ENCODE assay signal across 1 cellular context in the genomic region with DNA sequence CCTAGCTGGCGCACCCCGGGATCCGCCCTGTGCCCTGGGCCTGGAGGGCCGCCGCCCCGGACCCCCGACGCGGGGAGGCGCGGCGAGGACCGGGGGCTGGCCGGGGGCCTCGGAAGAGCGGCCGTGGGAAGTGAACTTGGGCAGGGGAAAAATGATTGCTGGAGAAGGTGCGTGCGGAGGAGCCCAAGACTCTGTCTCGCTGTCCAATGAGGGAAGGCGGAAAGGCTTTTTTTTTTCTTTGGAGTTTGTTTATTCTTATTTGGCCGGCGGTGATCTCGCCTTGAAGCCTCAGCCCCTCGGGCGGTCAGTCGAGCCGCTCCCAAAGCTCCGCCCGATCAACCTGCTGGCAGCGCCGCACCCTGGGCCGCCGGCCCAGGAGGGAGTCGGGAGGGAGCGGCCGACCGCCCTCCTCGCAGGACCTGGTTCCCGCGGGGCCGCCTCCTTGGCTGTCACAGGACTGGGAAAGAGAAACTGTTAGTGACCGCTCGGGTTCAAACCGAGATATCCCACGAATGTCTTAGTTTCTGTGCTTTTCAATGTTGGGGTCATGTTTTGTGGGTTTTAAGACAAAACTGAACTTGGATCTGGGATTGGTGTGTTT.
TF ChIP-seq lines count a peak whose summit lies in the region.

No MANE protein-coding gene starts in this region.

TF ChIP-seq in HepG2, 621 proteins besides CTCF, POLR2A, EP300 and RAD21 (continued from another document):
- TF ChIP-seq, protein P1, sequence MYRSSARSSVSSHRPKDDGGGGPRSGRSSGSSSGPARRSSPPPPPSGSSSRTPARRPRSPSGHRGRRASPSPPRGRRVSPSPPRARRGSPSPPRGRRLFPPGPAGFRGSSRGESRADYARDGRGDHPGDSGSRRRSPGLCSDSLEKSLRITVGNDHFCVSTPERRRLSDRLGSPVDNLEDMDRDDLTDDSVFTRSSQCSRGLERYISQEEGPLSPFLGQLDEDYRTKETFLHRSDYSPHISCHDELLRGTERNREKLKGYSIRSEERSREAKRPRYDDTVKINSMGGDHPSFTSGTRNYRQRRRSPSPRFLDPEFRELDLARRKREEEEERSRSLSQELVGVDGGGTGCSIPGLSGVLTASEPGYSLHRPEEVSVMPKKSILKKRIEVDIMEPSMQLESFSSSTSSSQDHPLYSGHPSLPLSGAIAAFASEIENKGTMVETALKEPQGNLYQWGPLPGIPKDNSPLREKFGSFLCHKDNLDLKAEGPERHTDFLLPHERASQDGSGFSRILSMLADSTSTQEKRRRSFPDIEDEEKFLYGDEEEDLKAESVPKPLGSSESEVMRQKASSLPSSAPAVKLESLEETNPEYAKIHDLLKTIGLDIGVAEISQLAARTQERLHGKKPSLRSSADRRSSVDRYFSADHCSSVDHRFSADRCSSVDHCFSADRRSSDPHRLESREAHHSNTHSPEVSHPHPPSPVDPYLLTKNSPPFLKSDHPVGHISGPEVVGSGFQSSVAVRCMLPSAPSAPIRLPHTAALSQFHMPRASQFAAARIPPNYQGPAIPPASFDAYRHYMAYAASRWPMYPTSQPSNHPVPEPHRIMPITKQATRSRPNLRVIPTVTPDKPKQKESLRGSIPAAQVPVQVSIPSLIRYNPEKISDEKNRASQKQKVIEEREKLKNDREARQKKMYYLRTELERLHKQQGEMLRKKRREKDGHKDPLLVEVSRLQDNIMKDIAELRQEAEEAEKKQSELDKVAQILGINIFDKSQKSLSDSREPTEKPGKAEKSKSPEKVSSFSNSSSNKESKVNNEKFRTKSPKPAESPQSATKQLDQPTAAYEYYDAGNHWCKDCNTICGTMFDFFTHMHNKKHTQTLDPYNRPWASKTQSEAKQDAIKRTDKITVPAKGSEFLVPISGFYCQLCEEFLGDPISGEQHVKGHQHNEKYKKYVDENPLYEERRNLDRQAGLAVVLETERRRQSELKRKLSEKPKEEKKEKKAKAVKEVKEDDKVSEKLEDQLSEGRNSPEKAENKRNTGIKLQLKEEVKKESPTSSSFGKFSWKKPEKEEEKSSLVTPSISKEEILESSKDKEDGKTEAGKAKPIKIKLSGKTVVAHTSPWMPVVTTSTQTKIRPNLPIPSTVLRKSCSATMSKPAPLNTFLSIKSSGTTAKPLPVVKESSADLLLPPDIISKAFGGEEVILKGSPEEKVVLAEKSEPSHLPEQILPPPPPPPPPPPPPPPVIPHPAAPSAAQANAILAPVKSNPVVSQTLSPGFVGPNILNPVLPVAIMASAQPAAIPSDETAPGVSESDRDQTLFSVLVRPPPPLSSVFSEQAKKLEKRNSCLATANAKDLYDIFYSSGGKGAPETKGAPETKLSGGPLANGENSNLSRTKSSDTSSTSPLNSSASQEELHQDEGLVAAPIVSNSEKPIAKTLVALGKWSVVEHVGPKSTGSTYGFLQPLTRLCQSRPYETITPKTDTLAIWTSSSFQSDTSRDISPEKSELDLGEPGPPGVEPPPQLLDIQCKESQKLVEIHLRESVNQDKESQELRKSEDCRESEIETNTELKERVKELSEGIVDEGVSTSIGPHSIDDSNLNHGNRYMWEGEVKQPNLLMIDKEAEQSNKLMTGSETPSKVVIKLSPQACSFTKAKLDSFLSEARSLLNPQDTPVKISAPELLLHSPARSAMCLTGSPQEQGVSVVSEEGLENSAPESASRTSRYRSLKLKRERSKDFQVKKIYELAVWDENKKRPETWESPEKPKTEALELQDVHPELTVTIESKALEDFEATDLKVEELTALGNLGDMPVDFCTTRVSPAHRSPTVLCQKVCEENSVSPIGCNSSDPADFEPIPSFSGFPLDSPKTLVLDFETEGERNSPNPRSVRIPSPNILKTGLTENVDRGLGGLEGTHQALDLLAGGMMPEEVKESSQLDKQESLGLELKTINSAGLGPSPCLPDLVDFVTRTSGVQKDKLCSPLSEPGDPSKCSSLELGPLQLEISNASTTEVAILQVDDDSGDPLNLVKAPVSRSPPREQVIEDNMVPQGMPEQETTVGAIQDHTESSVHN (CRISPR knock-in tag; IDR thresholded peaks at IDR 0.05) = no peak
- peak; percentile 43; the same call in 1 of the 2 replicates for TF ChIP-seq SAP130 (CRISPR knock-in tag; IDR thresholded peaks at IDR 0.05; ENCODE audit: low read depth)
- TF ChIP-seq, protein P2, sequence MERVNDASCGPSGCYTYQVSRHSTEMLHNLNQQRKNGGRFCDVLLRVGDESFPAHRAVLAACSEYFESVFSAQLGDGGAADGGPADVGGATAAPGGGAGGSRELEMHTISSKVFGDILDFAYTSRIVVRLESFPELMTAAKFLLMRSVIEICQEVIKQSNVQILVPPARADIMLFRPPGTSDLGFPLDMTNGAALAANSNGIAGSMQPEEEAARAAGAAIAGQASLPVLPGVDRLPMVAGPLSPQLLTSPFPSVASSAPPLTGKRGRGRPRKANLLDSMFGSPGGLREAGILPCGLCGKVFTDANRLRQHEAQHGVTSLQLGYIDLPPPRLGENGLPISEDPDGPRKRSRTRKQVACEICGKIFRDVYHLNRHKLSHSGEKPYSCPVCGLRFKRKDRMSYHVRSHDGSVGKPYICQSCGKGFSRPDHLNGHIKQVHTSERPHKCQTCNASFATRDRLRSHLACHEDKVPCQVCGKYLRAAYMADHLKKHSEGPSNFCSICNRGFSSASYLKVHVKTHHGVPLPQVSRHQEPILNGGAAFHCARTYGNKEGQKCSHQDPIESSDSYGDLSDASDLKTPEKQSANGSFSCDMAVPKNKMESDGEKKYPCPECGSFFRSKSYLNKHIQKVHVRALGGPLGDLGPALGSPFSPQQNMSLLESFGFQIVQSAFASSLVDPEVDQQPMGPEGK (CRISPR knock-in tag; IDR thresholded peaks at IDR 0.05) = peak; percentile 42; the same call in 1 of the 2 replicates
- TF ChIP-seq KAT7 (CRISPR knock-in tag; IDR thresholded peaks at IDR 0.05; ENCODE audit: borderline replicate concordance) = peak; percentile 40; the same call in 1 of the 2 replicates
- TF ChIP-seq, protein P3, sequence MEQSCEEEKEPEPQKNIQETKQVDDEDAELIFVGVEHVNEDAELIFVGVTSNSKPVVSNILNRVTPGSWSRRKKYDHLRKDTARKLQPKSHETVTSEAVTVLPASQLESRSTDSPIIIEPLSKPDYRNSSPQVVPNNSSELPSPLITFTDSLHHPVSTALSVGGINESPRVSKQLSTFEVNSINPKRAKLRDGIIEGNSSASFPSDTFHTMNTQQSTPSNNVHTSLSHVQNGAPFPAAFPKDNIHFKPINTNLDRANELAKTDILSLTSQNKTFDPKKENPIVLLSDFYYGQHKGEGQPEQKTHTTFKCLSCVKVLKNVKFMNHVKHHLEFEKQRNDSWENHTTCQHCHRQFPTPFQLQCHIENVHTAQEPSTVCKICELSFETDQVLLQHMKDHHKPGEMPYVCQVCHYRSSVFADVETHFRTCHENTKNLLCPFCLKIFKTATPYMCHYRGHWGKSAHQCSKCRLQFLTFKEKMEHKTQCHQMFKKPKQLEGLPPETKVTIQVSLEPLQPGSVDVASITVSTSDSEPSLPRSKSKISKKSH (CRISPR knock-in tag; IDR thresholded peaks at IDR 0.05; ENCODE audit: borderline replicate concordance) = no peak
- peak; percentile 20; the same call in 1 of the 2 replicates for TF ChIP-seq GABPB1 (CRISPR knock-in tag; IDR thresholded peaks at IDR 0.05)
- no peak for TF ChIP-seq NRL (CRISPR knock-in tag; IDR thresholded peaks at IDR 0.05; ENCODE audit: borderline replicate concordance)
- TF ChIP-seq HCFC1 (IDR thresholded peaks at IDR 0.05; ENCODE audit: low read depth, low read length) = no peak
